Comparison of ENCODE assay signal across 1 cellular context in genomic region chr1:11719313-11720032, GRCh38.
TF ChIP-seq lines count a peak whose summit lies in the region.

No MANE protein-coding gene starts in this region.

TF ChIP-seq in HepG2, 621 proteins besides CTCF, POLR2A, EP300 and RAD21 (continued from another document):
- no peak for TF ChIP-seq POGK (CRISPR knock-in tag; conservative IDR thresholded peaks at IDR 0.05)
- no peak for TF ChIP-seq ZNF747 (CRISPR knock-in tag; IDR thresholded peaks at IDR 0.05; ENCODE audit: borderline replicate concordance)
- TF ChIP-seq ONECUT2 (CRISPR knock-in tag; IDR thresholded peaks at IDR 0.05), result no peak
- no peak for TF ChIP-seq IRX3 (CRISPR knock-in tag; IDR thresholded peaks at IDR 0.05; ENCODE audit: borderline replicate concordance, low read depth)
- TF ChIP-seq HBP1 (CRISPR knock-in tag; IDR thresholded peaks at IDR 0.05; ENCODE audit: low read depth), result no peak
- no peak; the same call in 1 of the 2 replicates for TF ChIP-seq ZNF768 (CRISPR knock-in tag; IDR thresholded peaks at IDR 0.05)
- no peak for TF ChIP-seq HNF4A (CRISPR knock-in tag; IDR thresholded peaks at IDR 0.05)
TF ChIP-seq in HepG2: peak in this region for 51.
